20 cellular contexts compared by ENCODE assay signal in the genomic region with DNA sequence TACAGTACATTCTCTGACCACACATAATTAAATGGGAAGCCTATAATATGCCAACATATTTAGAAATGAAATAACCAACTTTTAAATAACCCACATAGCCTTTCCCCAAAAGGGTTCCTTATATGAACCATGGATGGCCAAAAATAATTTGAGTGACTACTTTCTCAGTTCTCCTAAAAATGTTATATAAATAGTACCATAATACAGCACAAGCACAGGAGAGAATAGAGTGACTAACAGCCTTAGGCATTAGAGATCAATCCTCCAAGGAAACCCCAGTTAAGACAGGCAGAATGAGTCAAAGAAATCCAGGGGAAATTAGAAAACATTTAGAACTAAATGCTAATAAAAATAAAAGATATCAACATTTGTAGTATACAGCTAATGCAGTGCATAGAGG. TPM values are rescaled to one million over a fixed set of nuclear protein-coding genes. Genes with fewer than 3 reads are reported as not detected.
DNase-seq lines count a peak whose midpoint lies in the region; ATAC-seq, FAIRE-seq and TF ChIP-seq lines count a peak whose summit lies in the region.
"Had no signal": no experiment of that assay in that cellular context is flagged by ENCODE, and none has a peak within 500 bp of the region (broad histone marks: within the 10 kb centered on the region; RNA-seq: fewer than 3 reads in every experiment).

No MANE protein-coding gene starts in this region.

- H3K27me3 Mint-ChIP-seq in HFFc6 (ENCODE audit: insufficient read depth): no peaks in the 10 kb centered on the region
- H3K27me3 Mint-ChIP-seq: naive thymus-derived CD4-positive, alpha-beta T cell; stimulated activated naive CD8-positive, alpha-beta T cell treated with anti-CD3 and anti-CD28 coated beads, Interleukin-15, amount 100 ng/mL, for 72 hours had no signal

- peaks cover 15% of the 10 kb centered on the region for H3K4me1 ChIP-seq in ACC112 (ENCODE audit: control insufficient read depth, insufficient read depth, low read length, unreplicated experiment)

- H3K4me3 ChIP-seq in ACC112 (ENCODE audit: low read depth, low read length) (no peak overlapping the region), foreskin fibroblast (ENCODE audit: low read depth in 1 of 2, low read length in 2 of 2) (no peak overlapping the region)
- H3K4me3 ChIP-seq: coronary artery, left ventricle myocardium inferior had no signal

- H3K36me3 Mint-ChIP-seq in HFFc6 (ENCODE audit: low read depth): peaks cover 31% of the 10 kb centered on the region

- peaks cover 6% of the 10 kb centered on the region; the same call in 1 of the 2 replicates for H3K9me3 Mint-ChIP-seq in HFFc6

- H3K36me3 ChIP-seq in ACC112 (ENCODE audit: insufficient read depth, low read length): peaks cover 3% of the 10 kb centered on the region; the same call in 1 of the 2 replicates

- peak overlapping the region; percentile 46 for H3K27ac ChIP-seq in ACC112 (ENCODE audit: low read depth, low read length)
- H3K27ac ChIP-seq: coronary artery, left ventricle myocardium inferior had no signal

- peak overlapping the region; percentile 72 for H3K4me3 Mint-ChIP-seq in HFFc6
- H3K4me3 Mint-ChIP-seq: activated T-cell treated with anti-CD3 and anti-CD28 coated beads, Interleukin-2, amount 50 U/mL, for 4 hours; stimulated activated naive CD8-positive, alpha-beta T cell treated with anti-CD3 and anti-CD28 coated beads, Interleukin-15, amount 100 ng/mL, for 72 hours had no signal

- H3K27me3 ChIP-seq in ACC112 (ENCODE audit: insufficient read depth, low read length): no peaks in the 10 kb centered on the region

- H2AFZ ChIP-seq in ACC112 (ENCODE audit: low read length, unreplicated experiment): no peak overlapping the region

- DNase-seq in HFFc6 (peak; percentile 78), amniotic epithelial cell (ENCODE audit: low read depth) (peak; percentile 56), foreskin fibroblast (peak; percentile 32 to 43), RCC 7860 (ENCODE audit: low spot score) (no peak), NCI-H2029 treated with DMSO at 0.1 percent for 48 hours (lab: John Stamatoyannopoulos, UW) (no peak)
- DNase-seq: activated T-cell treated with anti-CD3 and anti-CD28 coated beads, Interleukin-2, amount 50 U/mL, for 4 hours; erythroblast; left ventricle myocardium inferior; naive thymus-derived CD4-positive, alpha-beta T cell; NCI-H1092; NCI-H226; stimulated activated CD4-positive, alpha-beta T cell treated with anti-CD3 and anti-CD28 coated beads, Interleukin-15, amount 100 ng/mL, for 24 hours; stimulated activated naive CD8-positive, alpha-beta T cell treated with anti-CD3 and anti-CD28 coated beads, Interleukin-15, amount 100 ng/mL, for 72 hours had no signal

- peak overlapping the region; percentile 84 for H3K27ac Mint-ChIP-seq in HFFc6

- TF ChIP-seq CTCF in HFFc6 (IDR thresholded peaks at IDR 0.05) (no peak), foreskin fibroblast (IDR thresholded peaks at IDR 0.05; ENCODE audit: low read depth, low read length) (no peak)

- peaks cover 62% of the 10 kb centered on the region for H3K4me1 Mint-ChIP-seq in HFFc6 (ENCODE audit: low read depth)

- FAIRE-seq in RCC 7860 (lab: Jason Lieb, UNC): no peak
- FAIRE-seq: GM12892, H1, urothelium cell line had no signal

- peaks cover 85% of the 10 kb centered on the region for H3K79me2 ChIP-seq in ACC112 (ENCODE audit: control insufficient read depth, insufficient read depth, low read length, unreplicated experiment)

- ATAC-seq in GM18867 (IDR thresholded peaks at IDR 0.05; ENCODE audit: unreplicated experiment): no peak
- no peak for ATAC-seq in HG02588 (IDR thresholded peaks at IDR 0.05; ENCODE audit: unreplicated experiment)
- ATAC-seq: activated T-cell treated with anti-CD3 and anti-CD28 coated beads, Interleukin-2, amount 50 U/mL, for 4 hours; naive thymus-derived CD4-positive, alpha-beta T cell; stimulated activated naive CD8-positive, alpha-beta T cell treated with anti-CD3 and anti-CD28 coated beads, Interleukin-15, amount 100 ng/mL, for 72 hours had no signal

RNA-seq across cellular contexts. Expression of a gene that starts 50.2 kb away (rescaled TPM):
- 10 to 100 TPM; 51.7 to 61.0 (median 56.4) TPM for total RNA-seq in HFFc6 (2021; fragmentation: NEBNext Ultra II Directional; extraction: Animal tissue kit (Norgen Biotek cat#: 25700))

Comparison
In these comparisons a context has a peak if more than half of its experiments do, and no peak if none do; other contexts are left out.
1. DNase-seq: peak in HFFc6 (single experiment), amniotic epithelial cell (single experiment) and foreskin fibroblast (2 of 2); none in RCC 7860 (single experiment) and NCI-H2029 treated with DMSO at 0.1 percent for 48 hours (single experiment).